Comparison of ENCODE assay signal across 7 cellular contexts in genomic region chr2:59012234-59012633, GRCh38.
"Had no signal": no experiment of that assay in that cellular context is flagged by ENCODE, and none has a peak within 500 bp of the region (broad histone marks: within the 10 kb centered on the region; RNA-seq: fewer than 3 reads in every experiment).

No MANE protein-coding gene starts in this region.

- H3K4me1 ChIP-seq: HAP-1 had no signal

- H3K9me3 ChIP-seq: HAP-1 had no signal

- H3K4me3 ChIP-seq: GM23248, HAP-1 had no signal

- H3K27ac ChIP-seq: GM23248, HL-60 had no signal

- DNase-seq: GM23248, GOT3, H7, IMR-90, KBM-7 had no signal

- H3K36me3 ChIP-seq: HAP-1 had no signal
